In the genomic region with DNA sequence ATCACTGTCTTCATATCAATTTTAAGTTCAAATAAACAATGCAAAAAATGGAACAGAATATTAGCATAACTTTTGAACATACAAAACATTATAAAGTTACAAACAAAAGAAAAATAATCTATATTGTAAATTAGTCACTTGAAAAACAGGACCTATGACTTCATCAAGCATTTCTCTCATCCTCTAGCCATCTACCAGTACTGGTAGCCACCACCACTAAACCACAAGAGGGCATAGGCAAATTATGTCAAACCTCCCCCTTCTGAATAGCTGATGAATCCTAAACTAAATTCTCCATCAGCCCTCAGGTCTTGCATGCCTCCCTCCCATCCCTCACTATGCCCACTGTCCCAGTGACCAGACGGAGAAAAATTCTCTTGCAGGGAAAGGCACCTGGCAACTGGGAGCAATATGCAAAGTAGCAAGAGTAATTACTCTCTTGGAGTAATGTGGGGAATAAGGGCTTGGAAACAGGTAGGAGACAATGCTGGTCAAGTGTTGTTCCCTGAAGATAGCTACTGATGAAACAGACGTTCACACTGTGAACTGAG, we compare ENCODE assay signal across 19 cellular contexts. TPM values are rescaled to one million over a fixed set of nuclear protein-coding genes. Genes with fewer than 3 reads are reported as not detected.
DNase-seq lines count a peak whose midpoint lies in the region; ATAC-seq and TF ChIP-seq lines count a peak whose summit lies in the region.
"Had no signal": no experiment of that assay in that cellular context is flagged by ENCODE, and none has a peak within 500 bp of the region (broad histone marks: within the 10 kb centered on the region; RNA-seq: fewer than 3 reads in every experiment).

No MANE protein-coding gene starts in this region.

- H3K27ac ChIP-seq in psoas muscle = no peak overlapping the region
- H3K27ac ChIP-seq: gastrocnemius medialis, vagina had no signal

- TF ChIP-seq CTCF in epithelial cell of esophagus (IDR thresholded peaks at IDR 0.05; ENCODE audit: insufficient read depth, low read depth, low read length, missing control alignments) (peak; percentile 9), psoas muscle (IDR thresholded peaks at IDR 0.05) (no peak)

- no peaks in the 10 kb centered on the region for H3K27me3 ChIP-seq in psoas muscle (ENCODE audit: insufficient read depth in 3 of 3, low read length in 2 of 3)
- H3K27me3 ChIP-seq: gastrocnemius medialis, vagina had no signal

- no peaks in the 10 kb centered on the region for H3K9me3 Mint-ChIP-seq in stimulated activated naive CD8-positive, alpha-beta T cell treated with anti-CD3 and anti-CD28 coated beads, Interleukin-15, amount 100 ng/mL, for 72 hours
- H3K9me3 Mint-ChIP-seq: activated naive CD8-positive, alpha-beta T cell treated with anti-CD3 and anti-CD28 coated beads, Interleukin-2, amount 50 U/mL, for 24 hours had no signal

- no peak overlapping the region for H3K4me3 Mint-ChIP-seq in stimulated activated naive CD8-positive, alpha-beta T cell treated with anti-CD3 and anti-CD28 coated beads, Interleukin-15, amount 100 ng/mL, for 72 hours
- H3K4me3 Mint-ChIP-seq: activated naive CD8-positive, alpha-beta T cell treated with anti-CD3 and anti-CD28 coated beads, Interleukin-2, amount 50 U/mL, for 24 hours had no signal

- H3K4me1 Mint-ChIP-seq in stimulated activated naive CD8-positive, alpha-beta T cell treated with anti-CD3 and anti-CD28 coated beads, Interleukin-15, amount 100 ng/mL, for 72 hours = no peaks in the 10 kb centered on the region
- H3K4me1 Mint-ChIP-seq: activated naive CD8-positive, alpha-beta T cell treated with anti-CD3 and anti-CD28 coated beads, Interleukin-2, amount 50 U/mL, for 24 hours had no signal

- ATAC-seq in stimulated activated naive CD8-positive, alpha-beta T cell treated with anti-CD3 and anti-CD28 coated beads, Interleukin-15, Interleukin-2, amounts not matched to agents 100 U/mL and 50 U/mL, for 24 hours = peak; percentile 28
- no peak for ATAC-seq in stimulated activated naive CD8-positive, alpha-beta T cell treated with anti-CD3 and anti-CD28 coated beads, Interleukin-15, amount 100 ng/mL, for 72 hours
- ATAC-seq in GM19397 (IDR thresholded peaks at IDR 0.05; ENCODE audit: unreplicated experiment) (no peak), psoas muscle (no peak), GM21367 (IDR thresholded peaks at IDR 0.05; ENCODE audit: unreplicated experiment) (no peak)
- ATAC-seq: activated naive CD8-positive, alpha-beta T cell treated with anti-CD3 and anti-CD28 coated beads, Interleukin-2, amount 50 U/mL, for 24 hours; gastrocnemius medialis; mucosa of descending colon had no signal

- no peak overlapping the region for H3K4me3 ChIP-seq in epithelial cell of esophagus (ENCODE audit: low read length)
- H3K4me3 ChIP-seq in psoas muscle = no peak overlapping the region
- H3K4me3 ChIP-seq: gastrocnemius medialis, mucosa of descending colon, vagina had no signal

- no peaks in the 10 kb centered on the region for H3K9me3 ChIP-seq in psoas muscle
- H3K9me3 ChIP-seq: gastrocnemius medialis, mucosa of descending colon, vagina had no signal

- 91 to 93% (median 92%) methylated on average over 2 of the region's 2 CpGs for WGBS in psoas muscle, 3 donors

- H3K27ac Mint-ChIP-seq in stimulated activated naive CD8-positive, alpha-beta T cell treated with anti-CD3 and anti-CD28 coated beads, Interleukin-15, amount 100 ng/mL, for 72 hours = peak overlapping the region in 1 of 2 donors; percentile 42
- H3K27ac Mint-ChIP-seq: activated naive CD8-positive, alpha-beta T cell treated with anti-CD3 and anti-CD28 coated beads, Interleukin-2, amount 50 U/mL, for 24 hours had no signal

- H3K36me3 ChIP-seq in psoas muscle (ENCODE audit: insufficient read depth in 1 of 2, low read depth in 1 of 2) = peaks cover 0 to 36% of the 10 kb centered on the region in 2 donors

- H3K27me3 Mint-ChIP-seq in stimulated activated naive CD8-positive, alpha-beta T cell treated with anti-CD3 and anti-CD28 coated beads, Interleukin-15, amount 100 ng/mL, for 72 hours = no peaks in the 10 kb centered on the region
- H3K27me3 Mint-ChIP-seq: activated naive CD8-positive, alpha-beta T cell treated with anti-CD3 and anti-CD28 coated beads, Interleukin-2, amount 50 U/mL, for 24 hours had no signal

- no peaks in the 10 kb centered on the region for H3K4me1 ChIP-seq in psoas muscle
- H3K4me1 ChIP-seq: gastrocnemius medialis, vagina had no signal

- DNase-seq in stimulated activated naive CD8-positive, alpha-beta T cell treated with anti-CD3 and anti-CD28 coated beads, Interleukin-15, Interleukin-2, amounts not matched to agents 100 U/mL and 50 U/mL, for 24 hours = no peak
- DNase-seq in stimulated activated naive CD8-positive, alpha-beta T cell treated with anti-CD3 and anti-CD28 coated beads, Interleukin-15, amount 100 ng/mL, for 72 hours = no peak
- DNase-seq in NCI-H526 (lab: John Stamatoyannopoulos, UW) (peak; percentile 92 to 93), epithelial cell of esophagus (ENCODE audit: low read depth) (peak; percentile 20), stromal cell of bone marrow (ENCODE audit: low read depth) (peak; percentile 8), psoas muscle (no peak)
- DNase-seq: activated CD4-positive, alpha-beta T cell treated with anti-CD3 and anti-CD28 coated beads for 1 hour; activated naive CD8-positive, alpha-beta T cell treated with anti-CD3 and anti-CD28 coated beads, Interleukin-2, amount 50 U/mL, for 24 hours; activated T-cell treated with anti-CD3 and anti-CD28 coated beads, Interleukin-2, amount 50 U/mL, for 1 hour; cortex of kidney; DMS79; gastrocnemius medialis; mucosa of descending colon; NCI-H1436; posterior cingulate gyrus; stimulated activated CD4-positive, alpha-beta T cell treated with anti-CD3 and anti-CD28 coated beads, Interleukin-1b, Interleukin-23, amount 100 ng/mL, for 48 hours had no signal

- intact Hi-C loops in psoas muscle (cut with DNase I) = no loop called here

RNA-seq across cellular contexts. Expression of a gene that starts 37.1 kb away (rescaled TPM):
- 1 to 10 TPM; 4.4 to 8.6 (median 7.9) TPM for total RNA-seq in psoas muscle
- 10 to 100 TPM in 1 of 3 donors, 1 to 10 TPM in 2; 2.2 to 12.8 (median 2.6) TPM for polyA plus RNA-seq in psoas muscle

Comparison
In these comparisons a context has a peak if more than half of its experiments do, and no peak if none do; other contexts are left out.
1. DNase-seq: peak in NCI-H526 (2 of 2), epithelial cell of esophagus (single experiment) and stromal cell of bone marrow (single experiment); none in stimulated activated naive CD8-positive, alpha-beta T cell treated with anti-CD3 and anti-CD28 coated beads, Interleukin-15, Interleukin-2, amounts not matched to agents 100 U/mL and 50 U/mL, for 24 hours (single experiment), stimulated activated naive CD8-positive, alpha-beta T cell treated with anti-CD3 and anti-CD28 coated beads, Interleukin-15, amount 100 ng/mL, for 72 hours (0 of 2) and psoas muscle (0 of 2).